In the genomic region with DNA sequence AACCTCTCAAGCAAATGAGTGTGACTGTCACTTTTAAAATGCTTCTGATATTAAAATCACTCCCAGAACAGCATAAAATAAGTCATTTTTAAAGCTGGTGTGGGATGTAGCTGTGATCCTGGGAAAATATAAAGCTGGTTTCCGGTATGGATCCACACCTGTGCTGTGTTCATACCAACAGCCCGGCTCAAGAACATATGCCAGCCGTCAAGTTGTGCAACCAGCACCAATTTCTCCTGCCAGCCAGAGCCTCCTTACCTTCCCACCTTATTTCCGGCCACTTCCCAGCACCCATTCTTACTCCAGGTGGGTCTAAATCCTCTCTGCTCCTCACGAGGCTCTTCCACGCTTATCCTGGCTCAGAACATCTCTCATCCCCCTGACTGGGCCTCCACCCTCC, we compare ENCODE assay signal across 19 cellular contexts. TPM values are rescaled to one million over a fixed set of nuclear protein-coding genes. Genes with fewer than 3 reads are reported as not detected.
DNase-seq lines count a peak whose midpoint lies in the region; ATAC-seq and TF ChIP-seq lines count a peak whose summit lies in the region.
"Had no signal": no experiment of that assay in that cellular context is flagged by ENCODE, and none has a peak within 500 bp of the region (broad histone marks: within the 10 kb centered on the region; RNA-seq: fewer than 3 reads in every experiment).

No MANE protein-coding gene starts in this region.

- H3K4me3 ChIP-seq in PC-3 (ENCODE audit: low read length) (peak overlapping the region; percentile 24; the same call in 1 of the 2 replicates), hepatocyte (no peak overlapping the region), smooth muscle cell (no peak overlapping the region)
- H3K4me3 ChIP-seq: MG63, SK-N-MC had no signal

- POLR2A ChIA-PET in PC-3 (lab: Charles Lee; ENCODE audit: unreplicated experiment): no interaction called here

- TSS peak; percentile 96 for BruUV-seq in Calu3 (replicated peaks; lab: Mats Ljungman, UMichigan)
- BruUV-seq in PC-3 (replicated peaks; lab: Mats Ljungman, UMichigan): no TSS peak

- H2AFZ ChIP-seq in PC-3 (ENCODE audit: low read length) (no peak overlapping the region), hepatocyte (no peak overlapping the region), smooth muscle cell (ENCODE audit: low read depth) (no peak overlapping the region)

- H3K9me2 ChIP-seq in PC-3 (replicated peaks; ENCODE audit: low read length) (no peaks in the 10 kb centered on the region), hepatocyte (replicated peaks; ENCODE audit: insufficient read depth) (no peaks in the 10 kb centered on the region)

- H3K9ac ChIP-seq in PC-3 (ENCODE audit: low read length) (peak overlapping the region; percentile 79), smooth muscle cell (ENCODE audit: low read depth) (no peak overlapping the region)

- 90% methylated on average over 6 of the region's 6 CpGs for WGBS in hepatocyte (ENCODE audit: low lambda C conversion rate, missing lambda C conversion rate)
- 83% methylated on average over 6 of the region's 6 CpGs for WGBS in smooth muscle cell (ENCODE audit: low lambda C conversion rate)

- no peaks in the 10 kb centered on the region for H4K20me1 ChIP-seq in PC-3 (ENCODE audit: low read length)
- no peaks in the 10 kb centered on the region for H4K20me1 ChIP-seq in hepatocyte (ENCODE audit: insufficient read depth, poor library complexity, severe bottlenecking)
- H4K20me1 ChIP-seq in smooth muscle cell (ENCODE audit: low read depth): no peaks in the 10 kb centered on the region

- H3K4me2 ChIP-seq in PC-3 (ENCODE audit: low read length): peak overlapping the region; percentile 50
- H3K4me2 ChIP-seq in hepatocyte: peak overlapping the region; percentile 26
- H3K4me2 ChIP-seq in smooth muscle cell: no peak overlapping the region

- H3K36me3 ChIP-seq in PC-3 (ENCODE audit: low read depth, low read length) (no peaks in the 10 kb centered on the region), hepatocyte (replicated peaks; ENCODE audit: insufficient read depth, low read depth) (no peaks in the 10 kb centered on the region), smooth muscle cell (ENCODE audit: low read depth) (no peaks in the 10 kb centered on the region)
- H3K36me3 ChIP-seq: MG63 had no signal

- H3K27ac ChIP-seq in PC-3 (ENCODE audit: low read length) (peak overlapping the region; percentile 96), hepatocyte (peak overlapping the region; percentile 91), smooth muscle cell (ENCODE audit: low read depth) (peak overlapping the region; percentile 85)
- H3K27ac ChIP-seq: SK-N-MC had no signal

- H3K27me3 ChIP-seq in PC-3 (ENCODE audit: low read length) (no peaks in the 10 kb centered on the region), hepatocyte (no peaks in the 10 kb centered on the region), smooth muscle cell (ENCODE audit: low read depth) (no peaks in the 10 kb centered on the region)
- H3K27me3 ChIP-seq: MG63 had no signal

- H3K4me1 Mint-ChIP-seq in Calu3 (ENCODE audit: low read depth, unreplicated experiment): peaks cover 33% of the 10 kb centered on the region
- H3K4me1 Mint-ChIP-seq in activated CD8-positive, alpha-beta memory T cell treated with anti-CD3 and anti-CD28 coated beads, Interleukin-2, amount 10 ng/mL, durations not matched to agents 7 days and 5 days: no peaks in the 10 kb centered on the region

- H3K9me3 ChIP-seq in PC-3 (ENCODE audit: low read length) (no peaks in the 10 kb centered on the region), hepatocyte (ENCODE audit: low read depth) (no peaks in the 10 kb centered on the region), smooth muscle cell (replicated peaks; ENCODE audit: low read depth) (no peaks in the 10 kb centered on the region)
- H3K9me3 ChIP-seq: MG63 had no signal

- H3K4me1 ChIP-seq in PC-3 (ENCODE audit: insufficient read depth, low read length) (peaks cover 32% of the 10 kb centered on the region), hepatocyte (ENCODE audit: insufficient read depth) (peaks cover 12% of the 10 kb centered on the region), smooth muscle cell (ENCODE audit: low read depth) (no peaks in the 10 kb centered on the region)

- H3K9me3 Mint-ChIP-seq in Calu3 (ENCODE audit: low read depth, unreplicated experiment): no peaks in the 10 kb centered on the region
- no peaks in the 10 kb centered on the region for H3K9me3 Mint-ChIP-seq in activated CD8-positive, alpha-beta memory T cell treated with anti-CD3 and anti-CD28 coated beads, Interleukin-2, amount 10 ng/mL, durations not matched to agents 7 days and 5 days (ENCODE audit: low read depth)
- H3K9me3 Mint-ChIP-seq: CD4-positive, alpha-beta memory T cell had no signal

- H3K27ac Mint-ChIP-seq in Calu3 (ENCODE audit: unreplicated experiment): peak overlapping the region; percentile 98
- no peak overlapping the region for H3K27ac Mint-ChIP-seq in activated CD8-positive, alpha-beta memory T cell treated with anti-CD3 and anti-CD28 coated beads, Interleukin-2, amount 10 ng/mL, durations not matched to agents 7 days and 5 days

- no peak for ATAC-seq in PC-3
- ATAC-seq in activated CD8-positive, alpha-beta memory T cell treated with anti-CD3 and anti-CD28 coated beads, Interleukin-2, amount 10 ng/mL, durations not matched to agents 7 days and 5 days: no peak
- ATAC-seq: Panc1 had no signal

- intact Hi-C loops in Calu3 (cut with micrococcal nuclease; ENCODE audit: unreplicated experiment) (loop anchor here (1.0 kb wide), 1 partner anchor 137 kb away; no protein-coding TSS in a partner anchor), PC-3 (cut with micrococcal nuclease) (no loop called here)

- no peaks in the 10 kb centered on the region for H3F3A ChIP-seq in PC-3 (ENCODE audit: low read length, unreplicated experiment)
- no peaks in the 10 kb centered on the region for H3F3A ChIP-seq in smooth muscle cell (ENCODE audit: low read depth)

- no peak for TF ChIP-seq CTCF in Calu3 (IDR thresholded peaks at IDR 0.05; ENCODE audit: unreplicated experiment)
- TF ChIP-seq CTCF in PC-3 (conservative IDR thresholded peaks at IDR 0.05; ENCODE audit: low read depth, low read length): no peak
- TF ChIP-seq CTCF in hepatocyte (IDR thresholded peaks at IDR 0.05; ENCODE audit: poor library complexity): no peak
- TF ChIP-seq CTCF in smooth muscle cell (IDR thresholded peaks at IDR 0.05; ENCODE audit: borderline replicate concordance, insufficient read depth, poor library complexity, severe bottlenecking): no peak

- peaks cover 10% of the 10 kb centered on the region for H3K36me3 Mint-ChIP-seq in Calu3 (ENCODE audit: insufficient read depth, unreplicated experiment)
- H3K36me3 Mint-ChIP-seq in activated CD8-positive, alpha-beta memory T cell treated with anti-CD3 and anti-CD28 coated beads, Interleukin-2, amount 10 ng/mL, durations not matched to agents 7 days and 5 days: no peaks in the 10 kb centered on the region

- DNase-seq in Calu3 (peak; percentile 26), PC-3 (no peak), hepatocyte (ENCODE audit: low spot score) (no peak), smooth muscle cell (lab: John Stamatoyannopoulos, UW; ENCODE audit: unreplicated experiment) (no peak), mesenteric fat pad (ENCODE audit: low spot score) (no peak)
- DNase-seq in activated CD8-positive, alpha-beta memory T cell treated with anti-CD3 and anti-CD28 coated beads, Interleukin-2, amount 10 ng/mL, durations not matched to agents 7 days and 5 days: no peak
- no peak for DNase-seq in stimulated activated CD4-positive, alpha-beta T cell treated with anti-CD3 and anti-CD28 coated beads, Interleukin-4, amount 100 ng/mL, for 4 hours
- DNase-seq: C1 segment of cervical spinal cord; CD4-positive, alpha-beta memory T cell; COR-L47; DMS 273 treated with DMSO at 0.1 percent for 48 hours; DND-41; KBM-7; MG63; NCI-H2029; NCI-H526 treated with DMSO at 0.1 percent for 48 hours; SHP77 treated with DMSO at 0.1 percent for 48 hours had no signal

- CTCF ChIA-PET in Calu3 (lab: Charles Lee): interaction anchor here (1.3 kb wide), 1 partner anchor 121 kb away, joined by 3 read pairs; no protein-coding TSS in a partner anchor
- CTCF ChIA-PET in PC-3 (lab: Charles Lee): no interaction called here
- CTCF ChIA-PET in activated CD8-positive, alpha-beta memory T cell treated with anti-CD3 and anti-CD28 coated beads, Interleukin-2, amount 10 ng/mL, durations not matched to agents 7 days and 5 days (lab: Charles Lee): interaction anchor here (1.0 kb wide), 1 partner anchor 23 kb away, joined by 3 read pairs; no protein-coding TSS in a partner anchor

- peak overlapping the region; percentile 57 for H3K4me3 Mint-ChIP-seq in Calu3 (ENCODE audit: low read depth, unreplicated experiment)
- no peak overlapping the region for H3K4me3 Mint-ChIP-seq in activated CD8-positive, alpha-beta memory T cell treated with anti-CD3 and anti-CD28 coated beads, Interleukin-2, amount 10 ng/mL, durations not matched to agents 7 days and 5 days
- H3K4me3 Mint-ChIP-seq: CD4-positive, alpha-beta memory T cell had no signal

- no peaks in the 10 kb centered on the region for H3K27me3 Mint-ChIP-seq in Calu3 (ENCODE audit: unreplicated experiment)
- peaks cover 6% of the 10 kb centered on the region for H3K27me3 Mint-ChIP-seq in activated CD8-positive, alpha-beta memory T cell treated with anti-CD3 and anti-CD28 coated beads, Interleukin-2, amount 10 ng/mL, durations not matched to agents 7 days and 5 days

- H3K79me2 ChIP-seq in PC-3 (ENCODE audit: low read length): no peaks in the 10 kb centered on the region
- no peaks in the 10 kb centered on the region for H3K79me2 ChIP-seq in hepatocyte
- no peaks in the 10 kb centered on the region for H3K79me2 ChIP-seq in smooth muscle cell (ENCODE audit: low read depth)

RNA-seq across cellular contexts. Expression of gene RPS6KA2, which starts 50.9 kb away (rescaled TPM):
- 25.8 and 41.3 TPM in 2 replicates for total RNA-seq in Calu3 (2022)
- total RNA-seq in PC-3 (2014; rRNA removed): 5.1 and 7.9 TPM in 2 replicates
- 26.3 and 29.2 TPM in 2 replicates for total RNA-seq in hepatocyte
- 27.7 and 34.8 TPM in 2 replicates for polyA plus RNA-seq in hepatocyte
- total RNA-seq in smooth muscle cell: 7.8 and 10.5 TPM in 2 replicates
- polyA plus RNA-seq in smooth muscle cell: 10.4 and 12.2 TPM in 2 replicates
- total RNA-seq in activated CD8-positive, alpha-beta memory T cell treated with anti-CD3 and anti-CD28 coated beads, Interleukin-2, amount 10 ng/mL, durations not matched to agents 7 days and 5 days: 1 to 10 TPM; 4.5 to 5.4 TPM
- 45.2 TPM for total RNA-seq in mesenteric fat pad
